Comparison of ENCODE assay signal across 18 cellular contexts in genomic region chr22:42836026-42836425, GRCh38. TPM values are rescaled to one million over a fixed set of nuclear protein-coding genes. Genes with fewer than 3 reads are reported as not detected.
A peak's percentile ranks its signal among the peaks of the same experiment; 100 is the strongest.
DNase-seq lines count a peak whose midpoint lies in the region; ATAC-seq and TF ChIP-seq lines count a peak whose summit lies in the region.
"Had no signal": no experiment of that assay in that cellular context is flagged by ENCODE, and none has a peak within 500 bp of the region (broad histone marks: within the 10 kb centered on the region; RNA-seq: fewer than 3 reads in every experiment).

No MANE protein-coding gene starts in this region.

- H3K27me3 ChIP-seq in testis, result no peaks in the 10 kb centered on the region
- H3K27me3 ChIP-seq: BLaER1 treated with 17β-estradiol and CSF1 and Interleukin-3, amounts not matched to agents 10 nM and 100 nM had no signal

- H3K4me1 Mint-ChIP-seq in activated CD8-positive, alpha-beta memory T cell treated with anti-CD3 and anti-CD28 coated beads, Interleukin-2, amount 10 ng/mL, durations not matched to agents 7 days and 5 days, result peaks cover 13% of the 10 kb centered on the region
- H3K4me1 Mint-ChIP-seq in osteocyte (ENCODE audit: unreplicated experiment), result peaks cover 2% of the 10 kb centered on the region
- H3K4me1 Mint-ChIP-seq in activated T-helper 2 cell treated with anti-CD3 and anti-CD28 coated beads, Interferon-gamma antibody, Interleukin-2, Interleukin-4, amounts not matched to agents 10 μg/mL and 5 μg/mL and 100 μg/mL, durations not matched to agents 14 hours and 24 hours and 36 hours (ENCODE audit: low read depth), result peaks cover 3% of the 10 kb centered on the region

- H3K36me3 ChIP-seq in testis (ENCODE audit: low read depth, missing control alignments), result no peaks in the 10 kb centered on the region

- TF ChIP-seq CTCF in osteocyte (IDR thresholded peaks at IDR 0.05) (no peak), testis (IDR thresholded peaks at IDR 0.05) (no peak)

- no peaks in the 10 kb centered on the region for H3K27me3 Mint-ChIP-seq in activated CD8-positive, alpha-beta memory T cell treated with anti-CD3 and anti-CD28 coated beads, Interleukin-2, amount 10 ng/mL, durations not matched to agents 7 days and 5 days
- H3K27me3 Mint-ChIP-seq in osteocyte (ENCODE audit: unreplicated experiment), result no peaks in the 10 kb centered on the region
- H3K27me3 Mint-ChIP-seq in activated T-helper 2 cell treated with anti-CD3 and anti-CD28 coated beads, Interferon-gamma antibody, Interleukin-2, Interleukin-4, amounts not matched to agents 10 μg/mL and 5 μg/mL and 100 μg/mL, durations not matched to agents 14 hours and 24 hours and 36 hours (ENCODE audit: low read depth), result no peaks in the 10 kb centered on the region
- H3K27me3 Mint-ChIP-seq: B cell; CD4-positive, alpha-beta T cell had no signal

- no peak overlapping the region for H3K4me3 Mint-ChIP-seq in activated CD8-positive, alpha-beta memory T cell treated with anti-CD3 and anti-CD28 coated beads, Interleukin-2, amount 10 ng/mL, durations not matched to agents 7 days and 5 days
- no peak overlapping the region for H3K4me3 Mint-ChIP-seq in osteocyte (ENCODE audit: unreplicated experiment)
- no peak overlapping the region for H3K4me3 Mint-ChIP-seq in activated T-helper 2 cell treated with anti-CD3 and anti-CD28 coated beads, Interferon-gamma antibody, Interleukin-2, Interleukin-4, amounts not matched to agents 10 μg/mL and 5 μg/mL and 100 μg/mL, durations not matched to agents 14 hours and 24 hours and 36 hours (ENCODE audit: low read depth)
- H3K4me3 Mint-ChIP-seq: B cell; CD4-positive, alpha-beta T cell; CD8-positive, alpha-beta T cell had no signal

- 96 to 97% methylated on average over 5 of the region's 5 CpGs for WGBS in testis, 2 donors

- H3K4me3 ChIP-seq in testis, result no peak overlapping the region
- H3K4me3 ChIP-seq: A549; BLaER1 treated with 17β-estradiol and CSF1 and Interleukin-3, amounts not matched to agents 10 nM and 100 nM had no signal

- no peaks in the 10 kb centered on the region for H3K9me3 ChIP-seq in testis
- H3K9me3 ChIP-seq: A549; BLaER1 treated with 17β-estradiol and CSF1 and Interleukin-3, amounts not matched to agents 10 nM and 100 nM; Caco-2 had no signal

- intact Hi-C loops in testis (cut with DNase I; ENCODE audit: low total_unique reads), result no loop called here
- intact Hi-C loops in activated T-helper 2 cell treated with anti-CD3 and anti-CD28 coated beads, Interferon-gamma antibody, Interleukin-2, Interleukin-4, amounts not matched to agents 10 μg/mL and 5 μg/mL and 100 μg/mL, durations not matched to agents 14 hours and 24 hours and 36 hours (cut with micrococcal nuclease), result no loop called here

- CTCF ChIA-PET in activated CD8-positive, alpha-beta memory T cell treated with anti-CD3 and anti-CD28 coated beads, Interleukin-2, amount 10 ng/mL, durations not matched to agents 7 days and 5 days (lab: Charles Lee), result interaction anchor here (0.7 to 1.6 kb wide), 4 partner anchors 11 to 186 kb away, joined by 4 to 7 read pairs (median 6); partner anchors contain the start of gene ARFGAP3

- H3K9me3 Mint-ChIP-seq in activated CD8-positive, alpha-beta memory T cell treated with anti-CD3 and anti-CD28 coated beads, Interleukin-2, amount 10 ng/mL, durations not matched to agents 7 days and 5 days (ENCODE audit: low read depth), result no peaks in the 10 kb centered on the region
- no peaks in the 10 kb centered on the region for H3K9me3 Mint-ChIP-seq in osteocyte (ENCODE audit: unreplicated experiment)
- no peaks in the 10 kb centered on the region for H3K9me3 Mint-ChIP-seq in activated T-helper 2 cell treated with anti-CD3 and anti-CD28 coated beads, Interferon-gamma antibody, Interleukin-2, Interleukin-4, amounts not matched to agents 10 μg/mL and 5 μg/mL and 100 μg/mL, durations not matched to agents 14 hours and 24 hours and 36 hours
- H3K9me3 Mint-ChIP-seq: CD4-positive, alpha-beta T cell; CD8-positive, alpha-beta T cell had no signal

- H3K27ac ChIP-seq in testis, result no peak overlapping the region
- H3K27ac ChIP-seq: 22Rv1; A549; BLaER1 treated with 17β-estradiol and CSF1 and Interleukin-3, amounts not matched to agents 10 nM and 100 nM; C4-2B had no signal

- no peak for ATAC-seq in activated CD8-positive, alpha-beta memory T cell treated with anti-CD3 and anti-CD28 coated beads, Interleukin-2, amount 10 ng/mL, durations not matched to agents 7 days and 5 days
- ATAC-seq in HG03432 (IDR thresholded peaks at IDR 0.05; ENCODE audit: unreplicated experiment), result no peak
- ATAC-seq: A549; CD8-positive, alpha-beta T cell had no signal

- H3K36me3 Mint-ChIP-seq in activated CD8-positive, alpha-beta memory T cell treated with anti-CD3 and anti-CD28 coated beads, Interleukin-2, amount 10 ng/mL, durations not matched to agents 7 days and 5 days, result peaks cover 29% of the 10 kb centered on the region
- H3K36me3 Mint-ChIP-seq in osteocyte (ENCODE audit: unreplicated experiment), result peaks cover 29% of the 10 kb centered on the region
- H3K36me3 Mint-ChIP-seq in activated T-helper 2 cell treated with anti-CD3 and anti-CD28 coated beads, Interferon-gamma antibody, Interleukin-2, Interleukin-4, amounts not matched to agents 10 μg/mL and 5 μg/mL and 100 μg/mL, durations not matched to agents 14 hours and 24 hours and 36 hours (ENCODE audit: low read depth), result peaks cover 49% of the 10 kb centered on the region

- no peak overlapping the region for H3K27ac Mint-ChIP-seq in activated CD8-positive, alpha-beta memory T cell treated with anti-CD3 and anti-CD28 coated beads, Interleukin-2, amount 10 ng/mL, durations not matched to agents 7 days and 5 days
- no peak overlapping the region for H3K27ac Mint-ChIP-seq in osteocyte (ENCODE audit: unreplicated experiment)
- H3K27ac Mint-ChIP-seq in activated T-helper 2 cell treated with anti-CD3 and anti-CD28 coated beads, Interferon-gamma antibody, Interleukin-2, Interleukin-4, amounts not matched to agents 10 μg/mL and 5 μg/mL and 100 μg/mL, durations not matched to agents 14 hours and 24 hours and 36 hours, result no peak overlapping the region
- H3K27ac Mint-ChIP-seq: B cell; CD4-positive, alpha-beta T cell had no signal

- TF ChIP-seq POLR2A in testis (IDR thresholded peaks at IDR 0.05), result no peak

- peak; percentile 13 for DNase-seq in activated CD8-positive, alpha-beta memory T cell treated with anti-CD3 and anti-CD28 coated beads, Interleukin-2, amount 50 U/mL, for 48 hours
- DNase-seq in activated CD8-positive, alpha-beta memory T cell treated with anti-CD3 and anti-CD28 coated beads, Interleukin-2, amount 10 ng/mL, durations not matched to agents 7 days and 5 days, result no peak
- DNase-seq in osteocyte (ENCODE audit: extremely low spot score, unreplicated experiment) (peak; percentile 51), testis (peak; percentile 1)
- DNase-seq in activated T-helper 2 cell treated with anti-CD3 and anti-CD28 coated beads, Interferon-gamma antibody, Interleukin-2, Interleukin-4, amounts not matched to agents 10 μg/mL and 5 μg/mL and 100 μg/mL, durations not matched to agents 14 hours and 24 hours and 36 hours (ENCODE audit: low spot score), result no peak
- DNase-seq: AML-193; Caco-2; Calu3; CD4-positive, alpha-beta T cell; CD8-positive, alpha-beta T cell; DMS79 treated with DMSO at 0.1 percent for 48 hours; GF-D8 had no signal

- H3K4me1 ChIP-seq in testis, result no peaks in the 10 kb centered on the region
- H3K4me1 ChIP-seq: BLaER1 treated with 17β-estradiol and CSF1 and Interleukin-3, amounts not matched to agents 10 nM and 100 nM; Caco-2 had no signal

RNA-seq across cellular contexts. Expression of gene ARFGAP3, which starts 21.0 kb away (rescaled TPM):
- total RNA-seq in activated CD8-positive, alpha-beta memory T cell treated with anti-CD3 and anti-CD28 coated beads, Interleukin-2, amount 10 ng/mL, durations not matched to agents 7 days and 5 days, result 10 to 100 TPM; 31.2 to 35.4 TPM
- total RNA-seq in osteocyte (59.1 and 61.0 TPM in 2 replicates), testis (10 to 100 TPM; 50.2 to 54.1 TPM)
- polyA plus RNA-seq in testis (ENCODE audit: insufficient read depth, low read depth, low replicate concordance), result 82.9 TPM
- total RNA-seq in activated T-helper 2 cell treated with anti-CD3 and anti-CD28 coated beads, Interferon-gamma antibody, Interleukin-2, Interleukin-4, amounts not matched to agents 10 μg/mL and 5 μg/mL and 100 μg/mL, durations not matched to agents 14 hours and 24 hours and 36 hours, result 45.2 and 47.6 TPM in 2 replicates

Comparison
In these comparisons a context has a peak if more than half of its experiments do, and no peak if none do; other contexts are left out.
1. DNase-seq: peak in activated CD8-positive, alpha-beta memory T cell treated with anti-CD3 and anti-CD28 coated beads, Interleukin-2, amount 50 U/mL, for 48 hours (single experiment), osteocyte (single experiment) and testis (single experiment); none in activated CD8-positive, alpha-beta memory T cell treated with anti-CD3 and anti-CD28 coated beads, Interleukin-2, amount 10 ng/mL, durations not matched to agents 7 days and 5 days (single experiment) and activated T-helper 2 cell treated with anti-CD3 and anti-CD28 coated beads, Interferon-gamma antibody, Interleukin-2, Interleukin-4, amounts not matched to agents 10 μg/mL and 5 μg/mL and 100 μg/mL, durations not matched to agents 14 hours and 24 hours and 36 hours (single experiment).